8 cellular contexts compared by ENCODE assay signal in the genomic region with DNA sequence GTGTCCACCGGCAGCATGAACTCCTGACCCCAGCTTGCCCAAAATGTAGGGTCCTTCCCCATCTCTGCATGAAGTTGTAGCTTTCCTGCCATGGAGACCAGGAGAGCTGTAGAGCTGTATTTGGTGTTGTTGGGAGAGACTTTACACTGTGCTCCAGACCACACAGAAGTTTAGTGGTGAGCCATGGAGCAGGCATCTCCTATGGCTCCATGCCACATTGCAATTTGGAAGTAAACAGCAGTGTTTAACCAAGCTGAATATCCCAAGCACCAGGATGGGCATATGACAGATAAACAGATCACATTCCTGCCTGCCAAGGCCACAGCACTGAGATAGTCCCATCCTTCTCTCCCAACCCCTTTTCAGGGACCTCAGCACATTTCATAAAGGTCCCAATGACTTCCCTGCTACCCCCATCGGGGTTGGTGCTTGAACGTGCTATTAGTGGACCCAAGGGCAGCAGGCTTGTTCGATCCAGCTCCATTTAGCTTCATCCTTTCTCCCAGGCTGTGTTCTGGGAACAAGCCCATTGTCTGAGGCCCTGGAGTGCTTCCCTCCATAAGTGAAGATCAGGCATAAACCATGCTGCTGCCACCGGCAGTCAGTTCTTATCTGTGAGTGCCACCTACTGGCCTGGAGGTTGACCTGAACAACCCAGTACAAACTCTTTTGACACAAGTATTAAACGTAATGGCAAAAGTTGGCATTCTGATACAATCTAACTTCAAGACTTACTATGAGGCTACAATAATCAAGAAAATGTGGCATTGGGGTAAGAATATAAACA.
DNase-seq lines count a peak whose midpoint lies in the region; ATAC-seq and TF ChIP-seq lines count a peak whose summit lies in the region.

No MANE protein-coding gene starts in this region.

- H3K79me2 ChIP-seq in SK-N-SH (ENCODE audit: insufficient read depth), result no peaks in the 10 kb centered on the region

- H3K9ac ChIP-seq in SK-N-SH, result no peak overlapping the region

- 21% methylated on average over 6 of the region's 6 CpGs for WGBS in SK-N-SH (ENCODE audit: low lambda C conversion rate)

- POLR2A ChIA-PET in SK-N-SH (lab: Yijun Ruan, JAX), result no interaction called here

- no peak overlapping the region; the same call in 1 of the 2 replicates for H2AFZ ChIP-seq in SK-N-SH (ENCODE audit: low read depth)

- no peaks in the 10 kb centered on the region for H4K20me1 ChIP-seq in SK-N-SH (ENCODE audit: insufficient read depth)

- DNase-seq in DMS 273 (lab: John Stamatoyannopoulos, UW; ENCODE audit: unreplicated experiment) (peak; percentile 47), DMS 273 treated with DMSO at 0.1 percent for 48 hours (lab: John Stamatoyannopoulos, UW) (no peak), SK-N-SH (peak; percentile 26), iPS DF 4.7 (ENCODE audit: extremely low read depth, low spot score) (peak; percentile 16), DMS153 (lab: John Stamatoyannopoulos, UW) (no peak), DMS79 treated with DMSO at 0.1 percent for 48 hours (lab: John Stamatoyannopoulos, UW) (no peak)

- H3K4me2 ChIP-seq in SK-N-SH, result no peak overlapping the region

- no peaks in the 10 kb centered on the region for H3F3A ChIP-seq in SK-N-SH (replicated peaks; ENCODE audit: insufficient read depth)

- H3K27ac ChIP-seq in SK-N-SH (ENCODE audit: low read depth in 2 of 2, low read length in 1 of 2), result no peak overlapping the region

- H3K4me3 ChIP-seq in SK-N-SH (ENCODE audit: low read depth in 2 of 2, low read length in 1 of 2), result no peak overlapping the region

- peak; percentile 92 for TF ChIP-seq CTCF in SK-N-SH (IDR thresholded peaks at IDR 0.05)

- peak; percentile 82 for TF ChIP-seq RAD21 in SK-N-SH (IDR thresholded peaks at IDR 0.05; ENCODE audit: low read length)

- CTCF ChIA-PET in SK-N-SH (lab: Yijun Ruan, JAX), result interaction anchor here (0.7 to 2.6 kb wide), 5 partner anchors 8 to 344 kb away, joined by 3 to 6 read pairs (median 4); no protein-coding TSS in a partner anchor

- H3K27me3 ChIP-seq in SK-N-SH (ENCODE audit: insufficient read depth), result no peaks in the 10 kb centered on the region

- ATAC-seq in GM19455 (IDR thresholded peaks at IDR 0.05; ENCODE audit: unreplicated experiment) (peak; percentile 87), HG03432 (IDR thresholded peaks at IDR 0.05; ENCODE audit: unreplicated experiment) (peak; percentile 92)

- no peaks in the 10 kb centered on the region for H3K9me3 ChIP-seq in SK-N-SH

- no peaks in the 10 kb centered on the region for H3K9me2 ChIP-seq in SK-N-SH

- H3K36me3 ChIP-seq in SK-N-SH (replicated peaks in 1 of 2; ENCODE audit: control insufficient read depth in 1 of 2, insufficient read depth in 2 of 2, low read length in 1 of 2), result no peaks in the 10 kb centered on the region

- no peak for TF ChIP-seq EP300 in SK-N-SH (IDR thresholded peaks at IDR 0.05; ENCODE audit: borderline replicate concordance in 1 of 2, low read depth in 1 of 2, low read length in 1 of 2)

- H3K4me1 ChIP-seq in SK-N-SH (ENCODE audit: control insufficient read depth in 1 of 2, insufficient read depth in 2 of 2, low read depth in 1 of 2, low read length in 1 of 2), result peaks cover 0 to 7% of the 10 kb centered on the region in 2 experiments; a peak in 2 of 4 replicates

TF ChIP-seq in SK-N-SH, 30 proteins besides CTCF, POLR2A, EP300 and RAD21:
- no peak for TF ChIP-seq SIN3A (IDR thresholded peaks at IDR 0.05; ENCODE audit: borderline replicate concordance, low read depth, low read length)
- TF ChIP-seq TEAD4 (IDR thresholded peaks at IDR 0.05; ENCODE audit: borderline replicate concordance, insufficient read depth), result no peak
- TF ChIP-seq, protein P1, sequence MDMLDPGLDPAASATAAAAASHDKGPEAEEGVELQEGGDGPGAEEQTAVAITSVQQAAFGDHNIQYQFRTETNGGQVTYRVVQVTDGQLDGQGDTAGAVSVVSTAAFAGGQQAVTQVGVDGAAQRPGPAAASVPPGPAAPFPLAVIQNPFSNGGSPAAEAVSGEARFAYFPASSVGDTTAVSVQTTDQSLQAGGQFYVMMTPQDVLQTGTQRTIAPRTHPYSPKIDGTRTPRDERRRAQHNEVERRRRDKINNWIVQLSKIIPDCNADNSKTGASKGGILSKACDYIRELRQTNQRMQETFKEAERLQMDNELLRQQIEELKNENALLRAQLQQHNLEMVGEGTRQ (IDR thresholded peaks at IDR 0.05; ENCODE audit: borderline replicate concordance, low read depth, low read length), result no peak
- TF ChIP-seq GABPA (IDR thresholded peaks at IDR 0.05; ENCODE audit: low read depth), result no peak
- TF ChIP-seq SMC3 (IDR thresholded peaks at IDR 0.05; ENCODE audit: low read depth, low read length), result peak; percentile 61
- no peak for TF ChIP-seq REST (IDR thresholded peaks at IDR 0.05; ENCODE audit: low read depth, low read length)
- no peak for TF ChIP-seq PBX3 (IDR thresholded peaks at IDR 0.05)
- no peak for TF ChIP-seq JUND (IDR thresholded peaks at IDR 0.05)
TF ChIP-seq in SK-N-SH: peak in this region for 1.

Comparison
In these comparisons a context has a peak if more than half of its experiments do, and no peak if none do; other contexts are left out.
1. DNase-seq: peak in DMS 273 (single experiment), SK-N-SH (single experiment) and iPS DF 4.7 (single experiment); none in DMS 273 treated with DMSO at 0.1 percent for 48 hours (single experiment), DMS153 (single experiment) and DMS79 treated with DMSO at 0.1 percent for 48 hours (single experiment).